Comparison of ENCODE assay signal across 23 cellular contexts in the genomic region with DNA sequence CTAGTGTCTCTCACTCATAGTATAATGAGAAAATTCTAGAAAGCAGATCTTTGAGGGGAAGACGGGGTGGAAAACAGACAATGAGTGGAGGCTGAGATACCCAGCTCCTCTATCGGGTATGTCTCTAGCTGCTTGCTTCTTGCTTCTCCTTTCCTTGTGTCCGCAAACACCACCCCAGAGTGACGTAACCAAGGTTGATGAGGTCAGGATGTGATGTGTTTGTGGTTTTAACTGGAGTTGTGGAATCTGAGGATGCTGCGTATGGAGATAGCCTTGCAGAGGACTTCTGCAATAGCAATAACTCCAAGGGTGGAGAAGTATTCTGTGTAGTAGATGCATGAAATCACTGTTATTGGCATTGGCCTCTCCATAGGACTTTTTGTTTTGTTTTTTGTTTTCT.
DNase-seq lines count a peak whose midpoint lies in the region; ATAC-seq, FAIRE-seq and TF ChIP-seq lines count a peak whose summit lies in the region.
"Had no signal": no experiment of that assay in that cellular context is flagged by ENCODE, and none has a peak within 500 bp of the region (broad histone marks: within the 10 kb centered on the region; RNA-seq: fewer than 3 reads in every experiment).

No MANE protein-coding gene starts in this region.

- no peak overlapping the region for H2BK12ac ChIP-seq in mesenchymal stem cell (ENCODE audit: low read length in 2 of 2)

- H3K9me1 ChIP-seq in K562 (ENCODE audit: control insufficient read depth, insufficient read depth, low read length): no peaks in the 10 kb centered on the region

- no peak for TF ChIP-seq POLR2A in K562 (conservative IDR thresholded peaks at IDR 0.05)

- H3K27me3 ChIP-seq in Caco-2 (replicated peaks; ENCODE audit: control insufficient read depth, insufficient read depth, low read length): no peaks in the 10 kb centered on the region
- H3K27me3 ChIP-seq in K562 (ENCODE audit: control insufficient read depth in 2 of 2, insufficient read depth in 2 of 2, low read length in 2 of 2): no peaks in the 10 kb centered on the region; a peak in 2 of 5 replicates
- no peaks in the 10 kb centered on the region for H3K27me3 ChIP-seq in mesenchymal stem cell (ENCODE audit: control insufficient read depth in 1 of 2, insufficient read depth in 1 of 2, low read length in 2 of 2)
- H3K27me3 ChIP-seq: Peyer's patch had no signal

- H4K8ac ChIP-seq in mesenchymal stem cell (ENCODE audit: low read length): no peak overlapping the region

- CTCF ChIA-PET in Caco-2 (lab: Charles Lee): no interaction called here
- CTCF ChIA-PET in K562 (lab: Yijun Ruan, JAX; ENCODE audit: low intra/inter-chr PET ratio): no interaction called here

- H3K27ac ChIP-seq in K562 (ENCODE audit: extremely low read depth, low read depth, low read length) (no peak overlapping the region), mesenchymal stem cell (ENCODE audit: low read length, poor library complexity, severe bottlenecking) (no peak overlapping the region)
- H3K27ac ChIP-seq: foreskin keratinocyte, Peyer's patch had no signal

- H2BK120ac ChIP-seq in mesenchymal stem cell (ENCODE audit: low read depth, low read length): no peak overlapping the region

- H2BK5ac ChIP-seq in mesenchymal stem cell (ENCODE audit: low read depth, low read length, poor library complexity, severe bottlenecking): no peak overlapping the region

- H3K36me3 Mint-ChIP-seq in Caco-2 (ENCODE audit: insufficient read depth, unreplicated experiment): no peaks in the 10 kb centered on the region
- H3K36me3 Mint-ChIP-seq: activated naive CD4-positive, alpha-beta T cell treated with anti-CD3 and anti-CD28 coated beads, Interleukin-2, amount 50 U/mL, for 72 hours; memory B cell had no signal

- H3K4me1 Mint-ChIP-seq in Caco-2 (ENCODE audit: low read depth, unreplicated experiment): peaks cover 20% of the 10 kb centered on the region

- H3K27ac Mint-ChIP-seq in Caco-2 (ENCODE audit: unreplicated experiment): no peak overlapping the region
- H3K27ac Mint-ChIP-seq: activated CD4-positive, alpha-beta T cell treated with anti-CD3 and anti-CD28 coated beads for 36 hours; activated naive CD4-positive, alpha-beta T cell treated with anti-CD3 and anti-CD28 coated beads, Interleukin-2, amount 50 U/mL, for 72 hours; memory B cell; T-helper 1 cell treated with Interleukin-12 subunit alpha and Interleukin-12 subunit beta and Interleukin-4 antibody, amounts not matched to agents 30 μg/mL and 1 μg/mL, for 36 hours had no signal

- H3K4me3 Mint-ChIP-seq in Caco-2 (ENCODE audit: unreplicated experiment): no peak overlapping the region
- H3K4me3 Mint-ChIP-seq: activated CD4-positive, alpha-beta T cell treated with anti-CD3 and anti-CD28 coated beads for 36 hours; memory B cell; T-helper 1 cell treated with Interleukin-12 subunit alpha and Interleukin-12 subunit beta and Interleukin-4 antibody, amounts not matched to agents 30 μg/mL and 1 μg/mL, for 36 hours had no signal

- no peak for TF ChIP-seq RAD21 in K562 (CRISPR knock-in tag; conservative IDR thresholded peaks at IDR 0.05 in 1 of 2, IDR thresholded peaks at IDR 0.05 in 1 of 2)

- TF ChIP-seq EP300 in K562 (IDR thresholded peaks at IDR 0.05; ENCODE audit: low read length): no peak

- DNase-seq in Caco-2 (peak; percentile 15 to 37), NCI-H460 (ENCODE audit: extremely low read depth, low read depth) (peak; percentile 99), K562 (ENCODE audit: extremely low read depth in 1 of 4, low spot score in 3 of 4) (peak in 1 of 4 experiments; percentile 14), mesenchymal stem cell (peak; percentile 19), DMS153 treated with DMSO at 0.1 percent for 48 hours (lab: John Stamatoyannopoulos, UW; ENCODE audit: unreplicated experiment) (no peak)
- no peak for DNase-seq in activated CD4-positive, CD25-positive, alpha-beta regulatory T cell (lab: John Stamatoyannopoulos, UW)
- DNase-seq: activated CD4-positive, alpha-beta T cell treated with anti-CD3 and anti-CD28 coated beads for 36 hours; DND-41; effector memory CD4-positive, alpha-beta T cell; foreskin keratinocyte; HCEC 1CT; KG1; NCI-H1694; NCI-H526; Peyer's patch; stimulated activated CD4-positive, alpha-beta T cell treated with anti-CD3 and anti-CD28 coated beads, Interleukin-4, amount 100 ng/mL, for 4 hours had no signal

- no TSS peak for BruUV-seq in Caco-2 (replicated peaks; lab: Mats Ljungman, UMichigan)
- BruUV-seq in K562 (replicated peaks; lab: Mats Ljungman, UMichigan): no TSS peak

- FAIRE-seq in K562 (lab: Jason Lieb, UNC): no peak
- FAIRE-seq: urothelium cell line had no signal

- no peak overlapping the region for H2AFZ ChIP-seq in K562 (ENCODE audit: low read depth, low read length)
- no peak overlapping the region for H2AFZ ChIP-seq in mesenchymal stem cell (ENCODE audit: low read depth, low read length)

- no peak overlapping the region for H3K18ac ChIP-seq in mesenchymal stem cell (ENCODE audit: low read depth in 1 of 2, low read length in 2 of 2)

- H3K4me3 ChIP-seq in Caco-2 (ENCODE audit: low read depth, low read length): no peak overlapping the region
- H3K4me3 ChIP-seq in K562: no peak overlapping the region
- H3K4me3 ChIP-seq in mesenchymal stem cell (ENCODE audit: insufficient read depth in 1 of 2, low read depth in 1 of 2, low read length in 2 of 2): no peak overlapping the region
- H3K4me3 ChIP-seq: Peyer's patch had no signal

- H3K23ac ChIP-seq in mesenchymal stem cell (ENCODE audit: low read length in 2 of 2): peak overlapping the region in 1 of 2 experiments; percentile 23

- H3K27me3 Mint-ChIP-seq in Caco-2 (ENCODE audit: insufficient read depth, unreplicated experiment): no peaks in the 10 kb centered on the region
- H3K27me3 Mint-ChIP-seq: activated CD4-positive, alpha-beta T cell treated with anti-CD3 and anti-CD28 coated beads for 36 hours; memory B cell had no signal

- no peak overlapping the region for H3K4ac ChIP-seq in mesenchymal stem cell (ENCODE audit: low read depth in 1 of 2, low read length in 2 of 2)

- H3K9ac ChIP-seq in K562 (ENCODE audit: insufficient read depth in 1 of 2, low read depth in 2 of 2, low read length in 2 of 2) (no peak overlapping the region), mesenchymal stem cell (ENCODE audit: low read length) (no peak overlapping the region)

- H4K91ac ChIP-seq in mesenchymal stem cell (ENCODE audit: low read length): no peak overlapping the region

- peaks cover 36% of the 10 kb centered on the region for H3K4me1 ChIP-seq in Caco-2
- H3K4me1 ChIP-seq in K562 (replicated peaks in 1 of 2; ENCODE audit: control insufficient read depth in 2 of 2, insufficient read depth in 2 of 2, low read length in 2 of 2): no peaks in the 10 kb centered on the region
- H3K4me1 ChIP-seq in mesenchymal stem cell (ENCODE audit: control insufficient read depth, insufficient read depth, low read depth, low read length): peaks cover 2% of the 10 kb centered on the region
- H3K4me1 ChIP-seq: foreskin keratinocyte had no signal

- ATAC-seq in K562 (no peak), HG02610 (IDR thresholded peaks at IDR 0.05; ENCODE audit: unreplicated experiment) (no peak), GM21360 (IDR thresholded peaks at IDR 0.05; ENCODE audit: unreplicated experiment) (no peak)
- ATAC-seq: activated CD4-positive, alpha-beta T cell treated with anti-CD3 and anti-CD28 coated beads for 36 hours; activated naive CD4-positive, alpha-beta T cell treated with anti-CD3 and anti-CD28 coated beads, Interleukin-2, amount 50 U/mL, for 72 hours; foreskin keratinocyte; sciatic nerve had no signal

- H3K14ac ChIP-seq in mesenchymal stem cell (ENCODE audit: low read length in 2 of 2): no peak overlapping the region

- 14% methylated on average over 5 of the region's 5 CpGs for WGBS in K562 (ENCODE audit: insufficient coverage, low coverage, missing lambda C conversion rate)
- WGBS in mesenchymal stem cell: 83% methylated on average over 5 of the region's 5 CpGs

- TF ChIP-seq CTCF in Caco-2 (IDR thresholded peaks at IDR 0.05; ENCODE audit: insufficient read depth in 1 of 2, low read depth in 1 of 2, low read length in 1 of 2, severe bottlenecking in 1 of 2, unreplicated experiment in 1 of 2): no peak
- no peak for TF ChIP-seq CTCF in K562 (IDR thresholded peaks at IDR 0.05 in 2 of 3, conservative IDR thresholded peaks at IDR 0.05 in 1 of 3; ENCODE audit: insufficient read depth in 2 of 3, low read depth in 1 of 3, low read length in 3 of 3)

- POLR2A ChIA-PET in Caco-2 (lab: Charles Lee) (no interaction called here), K562 (lab: Yijun Ruan, JAX) (interaction anchor here (1.4 kb wide), 1 partner anchor 9 kb away, joined by 3 read pairs; no protein-coding TSS in a partner anchor)

- no peaks in the 10 kb centered on the region for H3K9me3 ChIP-seq in Caco-2
- no peaks in the 10 kb centered on the region for H3K9me3 ChIP-seq in K562 (replicated peaks; ENCODE audit: control insufficient read depth, insufficient read depth, low read depth, low read length)
- no peaks in the 10 kb centered on the region for H3K9me3 ChIP-seq in mesenchymal stem cell (ENCODE audit: control insufficient read depth, low read length)
- H3K9me3 ChIP-seq: Peyer's patch had no signal

- H3K79me1 ChIP-seq in mesenchymal stem cell (replicated peaks; ENCODE audit: low read length, poor library complexity, severe bottlenecking): no peaks in the 10 kb centered on the region

- no peaks in the 10 kb centered on the region for H3K9me3 Mint-ChIP-seq in Caco-2 (ENCODE audit: unreplicated experiment)
- H3K9me3 Mint-ChIP-seq: activated naive CD4-positive, alpha-beta T cell treated with anti-CD3 and anti-CD28 coated beads, Interleukin-2, amount 50 U/mL, for 72 hours; memory B cell; T-helper 1 cell treated with Interleukin-12 subunit alpha and Interleukin-12 subunit beta and Interleukin-4 antibody, amounts not matched to agents 30 μg/mL and 1 μg/mL, for 36 hours had no signal

- no peaks in the 10 kb centered on the region for H4K20me1 ChIP-seq in K562 (replicated peaks; ENCODE audit: control insufficient read depth, insufficient read depth, low read length)

- in situ Hi-C loops in K562 (cut with MboI): no loop called here

- intact Hi-C loops in Caco-2 (cut with micrococcal nuclease; ENCODE audit: unreplicated experiment): no loop called here
- intact Hi-C loops in K562 (cut with micrococcal nuclease): no loop called here

- H3K4me2 ChIP-seq in K562 (ENCODE audit: insufficient read depth, low read length) (no peak overlapping the region), mesenchymal stem cell (ENCODE audit: low read length, poor library complexity, severe bottlenecking) (no peak overlapping the region)

- no peak overlapping the region for H2AK5ac ChIP-seq in mesenchymal stem cell (ENCODE audit: low read length, severe bottlenecking)

- no peak overlapping the region for H2BK15ac ChIP-seq in mesenchymal stem cell (ENCODE audit: low read depth, poor library complexity, severe bottlenecking)

- H3K36me3 ChIP-seq in Caco-2 (ENCODE audit: control insufficient read depth, insufficient read depth, low read length) (no peaks in the 10 kb centered on the region), K562 (ENCODE audit: control insufficient read depth, insufficient read depth, low read length) (no peaks in the 10 kb centered on the region), mesenchymal stem cell (ENCODE audit: control insufficient read depth in 1 of 2, insufficient read depth in 2 of 2, low read depth in 1 of 2, low read length in 2 of 2) (no peaks in the 10 kb centered on the region)
- H3K36me3 ChIP-seq: Peyer's patch had no signal

- no peaks in the 10 kb centered on the region for H3K79me2 ChIP-seq in K562 (ENCODE audit: control insufficient read depth, insufficient read depth, low read length)

Comparison
In these comparisons a context has a peak if more than half of its experiments do, and no peak if none do; other contexts are left out.
1. DNase-seq: peak in Caco-2 (2 of 2), NCI-H460 (single experiment) and mesenchymal stem cell (single experiment); none in DMS153 treated with DMSO at 0.1 percent for 48 hours (single experiment) and activated CD4-positive, CD25-positive, alpha-beta regulatory T cell (0 of 4).